In the genomic region with DNA sequence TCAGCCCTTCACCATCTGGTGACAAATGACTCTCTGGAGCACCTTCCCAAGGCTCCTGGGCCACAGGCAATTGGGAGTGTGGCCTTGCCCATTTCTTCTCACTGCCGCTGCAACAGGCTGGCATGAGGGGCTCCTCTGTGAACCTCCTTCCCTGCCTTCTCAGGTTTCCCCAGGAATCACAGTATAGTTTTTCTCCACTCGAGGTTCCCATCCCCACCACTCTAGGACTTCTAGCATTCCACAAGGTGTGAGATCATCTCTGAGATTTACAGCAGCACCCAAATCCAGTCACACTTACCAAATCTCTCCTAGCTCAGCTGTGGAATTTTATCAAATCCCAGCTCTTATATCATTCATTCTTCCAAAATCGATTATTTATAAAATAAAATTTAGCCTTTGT, we compare ENCODE assay signal across 34 cellular contexts. TPM values are rescaled to one million over a fixed set of nuclear protein-coding genes. Genes with fewer than 3 reads are reported as not detected.
"Had no signal": no experiment of that assay in that cellular context is flagged by ENCODE, and none has a peak within 500 bp of the region (broad histone marks: within the 10 kb centered on the region; RNA-seq: fewer than 3 reads in every experiment).

No MANE protein-coding gene starts in this region.

- H3K9me3 ChIP-seq: gastroesophageal sphincter, neutrophil, ovary, right lobe of liver, testis, transverse colon, uterus had no signal

- H3K4me1 ChIP-seq: gastroesophageal sphincter, right lobe of liver, testis, transverse colon, uterus had no signal

- H3K27ac ChIP-seq: brain microvascular endothelial cell, coronary artery, dorsolateral prefrontal cortex, gastroesophageal sphincter, hepatocyte, neutrophil, ovary, right lobe of liver, skin epidermis, testis, transverse colon, uterus had no signal

- ATAC-seq: activated CD8-positive, alpha-beta memory T cell treated with anti-CD3 and anti-CD28 coated beads, Interleukin-2, amount 10 ng/mL, durations not matched to agents 7 days and 5 days; activated CD8-positive, alpha-beta T cell treated with anti-CD3 and anti-CD28 coated beads, Interleukin-2, amount 10 ng/mL, durations not matched to agents 7 days and 5 days; gastroesophageal sphincter; left cardiac atrium; left ventricle myocardium superior; stimulated activated naive CD8-positive, alpha-beta T cell treated with anti-CD3 and anti-CD28 coated beads, Interleukin-15, Interleukin-2, amounts not matched to agents 100 U/mL and 50 U/mL, for 24 hours had no signal

- H3K4me1 Mint-ChIP-seq: activated B cell treated with CpG ODN at 0.5 μM for 24 hours; activated CD8-positive, alpha-beta memory T cell treated with anti-CD3 and anti-CD28 coated beads, Interleukin-2, amount 10 ng/mL, durations not matched to agents 7 days and 5 days; mesothelial cell of epicardium had no signal

- H3K9me3 Mint-ChIP-seq: activated B cell treated with CpG ODN at 0.5 μM for 24 hours, mesothelial cell of epicardium, naive B cell, nephron progenitor cell had no signal

- H2AFZ ChIP-seq: hepatocyte had no signal

- H3K27me3 ChIP-seq: brain microvascular endothelial cell, dorsolateral prefrontal cortex, gastroesophageal sphincter, hepatocyte, ovary, right lobe of liver, testis, transverse colon, uterus had no signal

- H3K27me3 Mint-ChIP-seq: activated B cell treated with CpG ODN at 0.5 μM for 24 hours; activated CD8-positive, alpha-beta memory T cell treated with anti-CD3 and anti-CD28 coated beads, Interleukin-2, amount 10 ng/mL, durations not matched to agents 7 days and 5 days; activated naive CD8-positive, alpha-beta T cell; naive B cell; progenitor cell of endocrine pancreas had no signal

- H3K4me3 Mint-ChIP-seq: activated B cell treated with CpG ODN at 0.5 μM for 24 hours; activated CD8-positive, alpha-beta memory T cell treated with anti-CD3 and anti-CD28 coated beads, Interleukin-2, amount 10 ng/mL, durations not matched to agents 7 days and 5 days; activated CD8-positive, alpha-beta T cell treated with anti-CD3 and anti-CD28 coated beads, Interleukin-2, amount 10 ng/mL, durations not matched to agents 7 days and 5 days; activated naive CD8-positive, alpha-beta T cell; mesothelial cell of epicardium; naive B cell; nephron progenitor cell had no signal

- H3K4me3 ChIP-seq: coronary artery, dorsolateral prefrontal cortex, gastroesophageal sphincter, hepatocyte, ovary, right lobe of liver, skin epidermis, testis, transverse colon, uterus had no signal

- H3K79me2 ChIP-seq: hepatocyte had no signal

- DNase-seq: activated B cell treated with CpG ODN at 0.5 μM for 24 hours; activated CD8-positive, alpha-beta memory T cell treated with anti-CD3 and anti-CD28 coated beads, Interleukin-2, amount 10 ng/mL, durations not matched to agents 7 days and 5 days; activated CD8-positive, alpha-beta T cell treated with anti-CD3 and anti-CD28 coated beads, Interleukin-2, amount 10 ng/mL, durations not matched to agents 7 days and 5 days; activated naive CD4-positive, alpha-beta T cell treated with Interleukin-2 at 50 U/mL for 16 hours; activated T-cell treated with anti-CD3 and anti-CD28 coated beads, Interleukin-2, amount 50 U/mL, for 48 hours; aorta; brain microvascular endothelial cell; dorsolateral prefrontal cortex; effector memory CD4-positive, alpha-beta T cell; erythroblast; islet precursor cell; left cardiac atrium; left ventricle myocardium superior; mammary epithelial cell; naive B cell; nephron progenitor cell; ovary; right lobe of liver; stimulated activated CD4-positive, alpha-beta T cell treated with anti-CD3 and anti-CD28 coated beads, Interleukin-12 subunit alpha, Interleukin-12 subunit beta, amount 100 ng/mL, for 4 hours; stimulated activated CD4-positive, alpha-beta T cell treated with anti-CD3 and anti-CD28 coated beads, Interleukin-4, amount 100 ng/mL, for 1 hour; stimulated activated naive CD8-positive, alpha-beta T cell treated with anti-CD3 and anti-CD28 coated beads, Interleukin-15, Interleukin-2, amounts not matched to agents 100 U/mL and 50 U/mL, for 24 hours; testis; transverse colon; uterus had no signal

- H3K36me3 Mint-ChIP-seq: activated CD8-positive, alpha-beta memory T cell treated with anti-CD3 and anti-CD28 coated beads, Interleukin-2, amount 10 ng/mL, durations not matched to agents 7 days and 5 days; activated naive CD8-positive, alpha-beta T cell; mesothelial cell of epicardium; naive B cell had no signal

- H3K27ac Mint-ChIP-seq: activated B cell treated with CpG ODN at 0.5 μM for 24 hours; activated CD8-positive, alpha-beta memory T cell treated with anti-CD3 and anti-CD28 coated beads, Interleukin-2, amount 10 ng/mL, durations not matched to agents 7 days and 5 days; activated CD8-positive, alpha-beta T cell treated with anti-CD3 and anti-CD28 coated beads, Interleukin-2, amount 10 ng/mL, durations not matched to agents 7 days and 5 days; activated naive CD8-positive, alpha-beta T cell; mesothelial cell of epicardium; nephron progenitor cell; progenitor cell of endocrine pancreas had no signal

- H3K4me2 ChIP-seq: hepatocyte had no signal

- H3K36me3 ChIP-seq: brain microvascular endothelial cell, gastroesophageal sphincter, neutrophil, ovary, right lobe of liver, transverse colon, uterus had no signal

RNA-seq across cellular contexts. Expression of a gene that starts 18.7 kb away (rescaled TPM):
- total RNA-seq: cardiac septum, fibroblast of villous mesenchyme had no signal
- polyA plus RNA-seq: aorta had no signal
